Comparison of ENCODE assay signal across 18 cellular contexts in genomic region chr18:23879126-23879525, GRCh38.
DNase-seq lines count a peak whose midpoint lies in the region; ATAC-seq, FAIRE-seq and TF ChIP-seq lines count a peak whose summit lies in the region.
"Had no signal": no experiment of that assay in that cellular context is flagged by ENCODE, and none has a peak within 500 bp of the region (broad histone marks: within the 10 kb centered on the region; RNA-seq: fewer than 3 reads in every experiment).

No MANE protein-coding gene starts in this region.

- no peak overlapping the region for H2AFZ ChIP-seq in H1 (ENCODE audit: low read length)
- H2AFZ ChIP-seq: GM23248 had no signal

- peak overlapping the region; percentile 96 for H3K27ac ChIP-seq in RWPE2 (ENCODE audit: poor library complexity, severe bottlenecking)
- no peak overlapping the region for H3K27ac ChIP-seq in H1 (ENCODE audit: low read depth, low read length)
- H3K27ac ChIP-seq: GM23248 had no signal

- H3K79me1 ChIP-seq in H1 (ENCODE audit: low read depth, low read length): no peaks in the 10 kb centered on the region

- H2BK15ac ChIP-seq in H1 (ENCODE audit: low read length): no peak overlapping the region

- no peaks in the 10 kb centered on the region for H3K27me3 ChIP-seq in RWPE2 (ENCODE audit: insufficient read depth, poor library complexity, severe bottlenecking)
- no peaks in the 10 kb centered on the region for H3K27me3 ChIP-seq in H1 (replicated peaks in 1 of 4; ENCODE audit: control insufficient read depth in 3 of 4, extremely low read depth in 1 of 4, insufficient read depth in 3 of 4, low read length in 3 of 4)

- H3K36me3 ChIP-seq in RWPE2 (ENCODE audit: low read depth) (peaks cover 99% of the 10 kb centered on the region), H1 (ENCODE audit: control insufficient read depth in 2 of 4, insufficient read depth in 4 of 4, low read length in 3 of 4) (no peaks in the 10 kb centered on the region)

- no peak overlapping the region for H3K56ac ChIP-seq in H1 (replicated peaks; ENCODE audit: insufficient read length, low read depth, low read length)

- no peak overlapping the region for H3K14ac ChIP-seq in H1 (ENCODE audit: insufficient read length)

- no peak overlapping the region for H2BK20ac ChIP-seq in H1 (ENCODE audit: low read length)

- no peak overlapping the region for H2BK120ac ChIP-seq in H1 (replicated peaks; ENCODE audit: low read depth, low read length)

- TF ChIP-seq RAD21 in H1 (IDR thresholded peaks at IDR 0.05 in 1 of 2, conservative IDR thresholded peaks at IDR 0.05 in 1 of 2; ENCODE audit: low read depth in 2 of 2, low read length in 2 of 2): no peak

- H2BK12ac ChIP-seq in H1 (ENCODE audit: low read depth, low read length): no peak overlapping the region

- no peak overlapping the region for H3K4ac ChIP-seq in H1 (replicated peaks; ENCODE audit: insufficient read length, low read depth, low read length)

- no peaks in the 10 kb centered on the region for H3K9me3 ChIP-seq in RWPE2 (ENCODE audit: severe bottlenecking)
- H3K9me3 ChIP-seq in H1 (ENCODE audit: insufficient read depth in 2 of 2, low read depth in 1 of 2, low read length in 1 of 2): no peaks in the 10 kb centered on the region

- ATAC-seq in RWPE2 (ENCODE audit: low read depth): no peak
- ATAC-seq: HCT116 had no signal

- 0 out of 2 replicates have a peak overlapping the region, but pooled peaks have one; percentile 58 for H2AK5ac ChIP-seq in H1 (ENCODE audit: low read depth, low read length)

- H3K9ac ChIP-seq in H1 (replicated peaks in 1 of 4; ENCODE audit: extremely low read depth in 1 of 4, low read depth in 3 of 4, low read length in 3 of 4): no peak overlapping the region
- H3K9ac ChIP-seq: GM23248 had no signal

- no peaks in the 10 kb centered on the region for H4K20me1 ChIP-seq in H1 (replicated peaks in 1 of 2; ENCODE audit: control insufficient read depth in 1 of 2, insufficient read depth in 2 of 2, low read length in 2 of 2)

- H2BK5ac ChIP-seq in H1 (ENCODE audit: low read depth, low read length): no peak overlapping the region

- CTCF ChIA-PET in H1 (lab: Charles Lee; ENCODE audit: partially characterized antibody): interaction anchor here (1.3 kb wide), 1 partner anchor 18 kb away, joined by 3 read pairs; no protein-coding TSS in a partner anchor

- TF ChIP-seq POLR2A in H1 (IDR thresholded peaks at IDR 0.05; ENCODE audit: control extremely low read depth in 1 of 2, low read depth in 2 of 2, low read length in 2 of 2): no peak

- H3K23me2 ChIP-seq in H1 (ENCODE audit: low read depth, low read length): no peaks in the 10 kb centered on the region; the same call in 1 of the 2 replicates

- POLR2A ChIA-PET in H1 (lab: Charles Lee; ENCODE audit: partially characterized antibody): no interaction called here

- FAIRE-seq in H1 (lab: Jason Lieb, UNC): no peak
- FAIRE-seq: GM12891, GM18507 had no signal

- H3K4me3 ChIP-seq in RWPE2 (ENCODE audit: severe bottlenecking): no peak overlapping the region
- H3K4me3 ChIP-seq in H1 (ENCODE audit: extremely low read depth in 1 of 4, insufficient read depth in 2 of 4, low read depth in 3 of 4, low read length in 4 of 4): no peak overlapping the region
- H3K4me3 ChIP-seq: GM23248 had no signal

- no peak overlapping the region for H4K91ac ChIP-seq in H1 (replicated peaks; ENCODE audit: insufficient read length, low read length)

- peaks cover 57% of the 10 kb centered on the region for H3K4me1 ChIP-seq in RWPE2 (ENCODE audit: insufficient read depth, poor library complexity, severe bottlenecking)
- H3K4me1 ChIP-seq in H1 (replicated peaks in 1 of 4; ENCODE audit: control insufficient read depth in 3 of 4, insufficient read depth in 4 of 4, low read length in 3 of 4): peaks cover 0 to 1% (median 0%) of the 10 kb centered on the region in 4 experiments; a peak in 2 of 7 replicates

- no peak overlapping the region for H3K18ac ChIP-seq in H1 (ENCODE audit: extremely low read depth, low read length)

- no peaks in the 10 kb centered on the region for H3K79me2 ChIP-seq in H1 (ENCODE audit: control insufficient read depth in 1 of 2, insufficient read depth in 2 of 2, low read length in 2 of 2)

- 88% methylated on average over 13 of the region's 13 CpGs; no CpG with 5 or more reads in 1 of the 2 experiments for WGBS in H1 (ENCODE audit: extremely low coverage in 1 of 2, insufficient coverage in 1 of 2, insufficient read length in 1 of 2, insufficient replicate concordance in 2 of 2, low coverage in 1 of 2, low lambda C conversion rate in 2 of 2, missing lambda C conversion rate in 1 of 2), 2 experiments

- H4K8ac ChIP-seq in H1 (ENCODE audit: extremely low read depth, insufficient read depth, low read length): no peak overlapping the region

- H4K5ac ChIP-seq in H1 (ENCODE audit: insufficient read length, low read depth, low read length): no peak overlapping the region

- no peak for TF ChIP-seq CTCF in RWPE2 (IDR thresholded peaks at IDR 0.05; ENCODE audit: poor library complexity, severe bottlenecking)
- no peak for TF ChIP-seq CTCF in H1 (IDR thresholded peaks at IDR 0.05; ENCODE audit: control extremely low read depth in 1 of 3, insufficient read depth in 1 of 3, low read depth in 1 of 3, low read length in 3 of 3)

- DNase-seq in RWPE2 (ENCODE audit: low spot score) (no peak), H1 (ENCODE audit: low read depth in 1 of 2, low spot score in 2 of 2) (no peak), retina (peak; percentile 28), NCI-H146 (lab: John Stamatoyannopoulos, UW) (no peak), NCI-H1105 (lab: John Stamatoyannopoulos, UW) (no peak)
- DNase-seq in activated T-cell treated with anti-CD3 and anti-CD28 coated beads, Interleukin-2, amount 50 U/mL, for 48 hours: no peak
- DNase-seq: C1 segment of cervical spinal cord; Calu3; CD4-positive, alpha-beta memory T cell; COR-L47; DMS53; DMS79 treated with DMSO at 0.1 percent for 48 hours; GF-D8; GM23248; H9 had no signal

- H3K4me2 ChIP-seq in H1 (ENCODE audit: insufficient read depth in 1 of 2, low read depth in 2 of 2, low read length in 2 of 2): no peak overlapping the region

- H3K23ac ChIP-seq in H1 (ENCODE audit: insufficient read length): no peak overlapping the region

- no peak for TF ChIP-seq EP300 in H1 (IDR thresholded peaks at IDR 0.05; ENCODE audit: borderline replicate concordance in 1 of 2, low read depth in 2 of 2, low read length in 2 of 2)

TF ChIP-seq in H1, 55 proteins besides CTCF, POLR2A, EP300 and RAD21:
- TF ChIP-seq SRF (IDR thresholded peaks at IDR 0.05; ENCODE audit: low read depth, low read length) (no peak), EZH2 (IDR thresholded peaks at IDR 0.05; ENCODE audit: low read depth, low read length, severe bottlenecking) (no peak), TBP (IDR thresholded peaks at IDR 0.05; ENCODE audit: low read depth, low read length) (no peak), TCF12 (IDR thresholded peaks at IDR 0.05; ENCODE audit: low read depth, low read length) (no peak), RFX5 (IDR thresholded peaks at IDR 0.05; ENCODE audit: borderline replicate concordance, low read depth, low read length) (no peak), E2F6 (IDR thresholded peaks at IDR 0.05) (no peak), BRCA1 (IDR thresholded peaks at IDR 0.05; ENCODE audit: low read depth, low read length) (no peak), SUZ12 (IDR thresholded peaks at IDR 0.05; ENCODE audit: low read length) (no peak), KDM1A (IDR thresholded peaks at IDR 0.05; ENCODE audit: borderline replicate concordance, low read length) (no peak)
TF ChIP-seq in H1: peak in this region for 0.
